ENCODE assay signal across 19 cellular contexts in the genomic region with DNA sequence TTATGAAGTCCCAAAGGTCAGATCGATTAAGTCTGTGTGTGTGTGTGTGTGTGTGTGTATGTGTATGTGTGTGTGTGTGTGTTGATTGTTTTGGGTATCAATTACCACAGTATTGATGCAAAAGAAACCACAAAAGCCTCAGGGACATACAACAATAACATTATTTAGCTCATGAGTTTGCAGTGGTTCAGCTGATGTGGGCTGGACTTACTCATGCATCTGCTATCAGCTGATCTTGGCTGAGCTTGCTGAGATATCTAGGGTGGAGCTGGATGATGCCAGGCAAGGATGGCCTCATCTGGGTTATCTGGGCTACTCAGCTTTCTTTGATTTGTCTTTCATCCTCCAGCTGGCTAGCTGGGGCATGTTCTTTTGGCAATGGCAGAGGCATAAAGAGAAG.
DNase-seq lines count a peak whose midpoint lies in the region; ATAC-seq and TF ChIP-seq lines count a peak whose summit lies in the region.
"Had no signal": no experiment of that assay in that cellular context is flagged by ENCODE, and none has a peak within 500 bp of the region (broad histone marks: within the 10 kb centered on the region; RNA-seq: fewer than 3 reads in every experiment).

No MANE protein-coding gene starts in this region.

- no peaks in the 10 kb centered on the region for H3K4me1 ChIP-seq in adrenal gland (replicated peaks in 1 of 2)
- H3K4me1 ChIP-seq in CD8-positive, alpha-beta memory T cell (ENCODE audit: insufficient read depth, low read length) = no peaks in the 10 kb centered on the region
- H3K4me1 ChIP-seq: BE2C had no signal

- H3K4me3 Mint-ChIP-seq in CD8-positive, alpha-beta memory T cell = no peak overlapping the region
- H3K4me3 Mint-ChIP-seq: activated CD4-positive, alpha-beta memory T cell treated with anti-CD3 and anti-CD28 coated beads, Interleukin-2, amount 10 ng/mL, durations not matched to agents 7 days and 5 days; effector memory CD8-positive, alpha-beta T cell; naive thymus-derived CD4-positive, alpha-beta T cell had no signal

- no peak overlapping the region for H3K4me3 ChIP-seq in AG09309 (ENCODE audit: control insufficient read depth, low read depth, low read length)
- H3K4me3 ChIP-seq in adrenal gland = no peak overlapping the region
- no peak overlapping the region for H3K4me3 ChIP-seq in foreskin fibroblast (ENCODE audit: low read depth in 1 of 2, low read length in 2 of 2)
- no peak overlapping the region for H3K4me3 ChIP-seq in CD8-positive, alpha-beta memory T cell (ENCODE audit: low read length)
- H3K4me3 ChIP-seq: left lung had no signal

- TF ChIP-seq POLR2A in adrenal gland (IDR thresholded peaks at IDR 0.05) = no peak

- H3K27ac Mint-ChIP-seq in CD8-positive, alpha-beta memory T cell = no peak overlapping the region
- H3K27ac Mint-ChIP-seq: activated CD4-positive, alpha-beta memory T cell treated with anti-CD3 and anti-CD28 coated beads, Interleukin-2, amount 10 ng/mL, durations not matched to agents 7 days and 5 days; effector memory CD8-positive, alpha-beta T cell; naive thymus-derived CD4-positive, alpha-beta T cell had no signal

- peaks cover 0 to 2% (median 0%) of the 10 kb centered on the region in 5 donors for H3K9me3 Mint-ChIP-seq in CD8-positive, alpha-beta memory T cell
- H3K9me3 Mint-ChIP-seq: activated CD4-positive, alpha-beta memory T cell treated with anti-CD3 and anti-CD28 coated beads, Interleukin-2, amount 10 ng/mL, durations not matched to agents 7 days and 5 days; effector memory CD8-positive, alpha-beta T cell; naive thymus-derived CD4-positive, alpha-beta T cell had no signal

- peak; percentile 37 for DNase-seq in AG09309 (ENCODE audit: low read depth)
- peak; percentile 30 for DNase-seq in HT1080 (ENCODE audit: low read depth)
- DNase-seq in adrenal gland = peak in 6 of 7 donors; percentile 53 to 68 (median 57)
- DNase-seq in foreskin fibroblast = peak; percentile 89
- DNase-seq in CD1c-positive myeloid dendritic cell (ENCODE audit: extremely low spot score) = no peak
- DNase-seq in CD8-positive, alpha-beta memory T cell = no peak
- DNase-seq in stimulated activated CD4-positive, alpha-beta T cell treated with anti-CD3 and anti-CD28 coated beads, Interleukin-12 subunit alpha, Interleukin-12 subunit beta, amount 100 ng/mL, for 4 hours = no peak
- DNase-seq: activated CD4-positive, alpha-beta memory T cell treated with anti-CD3 and anti-CD28 coated beads, Interleukin-2, amount 10 ng/mL, durations not matched to agents 7 days and 5 days; BE2C; DMS79; effector memory CD8-positive, alpha-beta T cell; KG1; left lung; naive thymus-derived CD4-positive, alpha-beta T cell; NCI-H2081; NCI-H774; retina; stimulated activated CD4-positive, alpha-beta T cell treated with anti-CD3 and anti-CD28 coated beads, Interleukin-4, amount 100 ng/mL, for 1 hour had no signal

- H3K27ac ChIP-seq in adrenal gland = no peak overlapping the region
- H3K27ac ChIP-seq in CD8-positive, alpha-beta memory T cell (ENCODE audit: low read depth, low read length) = no peak overlapping the region
- H3K27ac ChIP-seq: left lung had no signal

- CTCF ChIA-PET in CD8-positive, alpha-beta memory T cell (lab: Charles Lee) = no interaction called here

- ATAC-seq in HG03135 (IDR thresholded peaks at IDR 0.05; ENCODE audit: unreplicated experiment) = no peak
- ATAC-seq: effector memory CD8-positive, alpha-beta T cell; left lung; naive thymus-derived CD4-positive, alpha-beta T cell had no signal

- H3K4me1 Mint-ChIP-seq in CD8-positive, alpha-beta memory T cell = no peaks in the 10 kb centered on the region
- H3K4me1 Mint-ChIP-seq: naive thymus-derived CD4-positive, alpha-beta T cell had no signal

- peaks cover 0 to 2% of the 10 kb centered on the region in 2 donors for H3K27me3 Mint-ChIP-seq in CD8-positive, alpha-beta memory T cell
- H3K27me3 Mint-ChIP-seq: activated CD4-positive, alpha-beta memory T cell treated with anti-CD3 and anti-CD28 coated beads, Interleukin-2, amount 10 ng/mL, durations not matched to agents 7 days and 5 days had no signal

- H3K36me3 ChIP-seq in adrenal gland (replicated peaks in 1 of 2) = no peaks in the 10 kb centered on the region
- no peaks in the 10 kb centered on the region for H3K36me3 ChIP-seq in CD8-positive, alpha-beta memory T cell (ENCODE audit: insufficient read depth, low read length)
- H3K36me3 ChIP-seq: BE2C, left lung had no signal

- WGBS in adrenal gland, 4 donors = 71 to 83% (median 78%) methylated on average over 1 of the region's 1 CpG

- H3K36me3 Mint-ChIP-seq in CD8-positive, alpha-beta memory T cell = no peaks in the 10 kb centered on the region
- H3K36me3 Mint-ChIP-seq: naive thymus-derived CD4-positive, alpha-beta T cell had no signal

- POLR2A ChIA-PET in CD8-positive, alpha-beta memory T cell (lab: Charles Lee) = no interaction called here

- TF ChIP-seq CTCF in AG09309 (IDR thresholded peaks at IDR 0.05; ENCODE audit: control insufficient read depth, insufficient read depth, low read depth, low read length, missing control alignments) (no peak), adrenal gland (IDR thresholded peaks at IDR 0.05) (no peak), foreskin fibroblast (IDR thresholded peaks at IDR 0.05; ENCODE audit: low read depth, low read length) (no peak)

- no peaks in the 10 kb centered on the region for H3K27me3 ChIP-seq in adrenal gland
- no peaks in the 10 kb centered on the region for H3K27me3 ChIP-seq in CD8-positive, alpha-beta memory T cell (ENCODE audit: insufficient read depth, low read length, poor library complexity, severe bottlenecking)
- H3K27me3 ChIP-seq: BE2C, left lung had no signal

- no peaks in the 10 kb centered on the region for H3K9me3 ChIP-seq in adrenal gland (replicated peaks in 1 of 3)
- no peaks in the 10 kb centered on the region for H3K9me3 ChIP-seq in CD8-positive, alpha-beta memory T cell (ENCODE audit: low read length)
- H3K9me3 ChIP-seq: BE2C, left lung had no signal

- intact Hi-C loops in adrenal gland (cut with DNase I) = no loop called here

Comparison
In these comparisons a context has a peak if more than half of its experiments do, and no peak if none do; other contexts are left out.
1. DNase-seq: peak in AG09309 (single experiment), HT1080 (single experiment), adrenal gland (6 of 7) and foreskin fibroblast (2 of 2); none in CD1c-positive myeloid dendritic cell (single experiment), CD8-positive, alpha-beta memory T cell (0 of 5) and stimulated activated CD4-positive, alpha-beta T cell treated with anti-CD3 and anti-CD28 coated beads, Interleukin-12 subunit alpha, Interleukin-12 subunit beta, amount 100 ng/mL, for 4 hours (single experiment).